25 cellular contexts compared by ENCODE assay signal in genomic region chr2:3194828-3195227, GRCh38.
DNase-seq lines count a peak whose midpoint lies in the region; ATAC-seq and TF ChIP-seq lines count a peak whose summit lies in the region.
"Had no signal": no experiment of that assay in that cellular context is flagged by ENCODE, and none has a peak within 500 bp of the region (broad histone marks: within the 10 kb centered on the region; RNA-seq: fewer than 3 reads in every experiment).

No MANE protein-coding gene starts in this region.

- H3K79me2 ChIP-seq in H9 (ENCODE audit: insufficient read depth, low read length): no peaks in the 10 kb centered on the region

- no peak overlapping the region for H2BK15ac ChIP-seq in H9 (ENCODE audit: low read depth, low read length)
- no peak overlapping the region for H2BK15ac ChIP-seq in mesenchymal stem cell (ENCODE audit: low read depth, poor library complexity, severe bottlenecking)

- no peak overlapping the region for H2BK20ac ChIP-seq in H9 (ENCODE audit: low read depth, low read length, poor library complexity, severe bottlenecking)

- peaks cover 26 to 27% of the 10 kb centered on the region in 2 experiments for H3K4me1 Mint-ChIP-seq in H9

- in situ Hi-C loops in Panc1 (cut with HindIII; ENCODE audit: low pct_unique_long_range_greater_than_20kb, low sequenced_read_pairs): no loop called here

- H4K8ac ChIP-seq in H9 (replicated peaks; ENCODE audit: insufficient read length, low read depth, low read length) (no peak overlapping the region), mesenchymal stem cell (ENCODE audit: low read length) (no peak overlapping the region)

- H3K23ac ChIP-seq in H9 (ENCODE audit: insufficient read length, low read depth, low read length) (no peak overlapping the region), mesenchymal stem cell (ENCODE audit: low read length in 2 of 2) (no peak overlapping the region)

- POLR2A ChIA-PET in Panc1 (lab: Charles Lee): no interaction called here

- H2BK120ac ChIP-seq in H9 (ENCODE audit: low read depth, low read length, poor library complexity, severe bottlenecking) (no peak overlapping the region), mesenchymal stem cell (ENCODE audit: low read depth, low read length) (no peak overlapping the region)

- H3K4ac ChIP-seq in H9 (ENCODE audit: low read depth, low read length) (no peak overlapping the region), mesenchymal stem cell (ENCODE audit: low read depth in 1 of 2, low read length in 2 of 2) (no peak overlapping the region)

- DNase-seq in H9: no peak
- no peak for DNase-seq in Panc1 (ENCODE audit: low read depth, low spot score)
- DNase-seq in mesenchymal stem cell: no peak
- peak; percentile 38 for DNase-seq in spleen
- no peak for DNase-seq in activated naive CD4-positive, alpha-beta T cell (lab: John Stamatoyannopoulos, UW)
- DNase-seq in left colon: no peak
- DNase-seq: Calu3, DMS79 treated with DMSO at 0.1 percent for 48 hours, GF-D8, HFFc6, MM.1S, NCI-H1417 treated with DMSO at 0.1 percent for 48 hours, NCI-H2081, NCI-H2171, NCI-H226, NCI-H510A, NCI-H69, SIG-M5 had no signal

- H3K27ac ChIP-seq in H9 (ENCODE audit: insufficient read length, low read depth, low read length) (no peak overlapping the region), Panc1 (ENCODE audit: low read length) (no peak overlapping the region), mesenchymal stem cell (ENCODE audit: low read length, poor library complexity, severe bottlenecking) (no peak overlapping the region), spleen (no peak overlapping the region)
- H3K27ac ChIP-seq: KMS-11, Peyer's patch, SK-N-MC had no signal

- H3K14ac ChIP-seq in H9 (ENCODE audit: insufficient read depth, low read length): no peak overlapping the region; the same call in 1 of the 2 replicates
- peak overlapping the region in 1 of 2 experiments; percentile 53 for H3K14ac ChIP-seq in mesenchymal stem cell (ENCODE audit: low read length in 2 of 2)

- no peaks in the 10 kb centered on the region for H3K23me2 ChIP-seq in H9 (ENCODE audit: insufficient read length, low read depth, low read length, poor library complexity, severe bottlenecking)

- BruUV-seq in Panc1 (replicated peaks; lab: Mats Ljungman, UMichigan): TSS peak; percentile 65

- peaks cover 18 to 42% (median 32%) of the 10 kb centered on the region in 3 experiments for H3K36me3 Mint-ChIP-seq in H9 (ENCODE audit: insufficient read depth in 1 of 3, low read depth in 3 of 3)

- H3K18ac ChIP-seq in H9 (ENCODE audit: insufficient read length, low read depth, low read length): no peak overlapping the region
- no peak overlapping the region for H3K18ac ChIP-seq in mesenchymal stem cell (ENCODE audit: low read depth in 1 of 2, low read length in 2 of 2)

- H2AFZ ChIP-seq in H9 (ENCODE audit: low read length) (no peak overlapping the region), mesenchymal stem cell (ENCODE audit: low read depth, low read length) (no peak overlapping the region)
- H2AFZ ChIP-seq: GM23338 had no signal

- WGBS in H9 (ENCODE audit: extremely low coverage, insufficient read length, low lambda C conversion rate): no CpG with 5 or more reads among the region's 11 CpGs
- over 99% methylated on average over 11 of the region's 11 CpGs for WGBS in mesenchymal stem cell
- WGBS in spleen, 5 donors: 93 to 99% (median 98%) methylated on average over 10 to 11 of the region's 11 CpGs

- ATAC-seq in Panc1 (no peak), GM18498 (IDR thresholded peaks at IDR 0.05; ENCODE audit: unreplicated experiment) (no peak), left colon (no peak)
- ATAC-seq: GM23338 had no signal

- H4K91ac ChIP-seq in H9 (ENCODE audit: insufficient read length, low read depth, low read length): no peak overlapping the region
- peak overlapping the region; percentile 52 for H4K91ac ChIP-seq in mesenchymal stem cell (ENCODE audit: low read length)

- H3K9ac ChIP-seq in H9 (ENCODE audit: extremely low read depth, insufficient read length, low read length): no peak overlapping the region
- H3K9ac ChIP-seq in mesenchymal stem cell (ENCODE audit: low read length): no peak overlapping the region
- H3K9ac ChIP-seq: KMS-11 had no signal

- intact Hi-C loops in Panc1 (cut with micrococcal nuclease; ENCODE audit: unreplicated experiment) (no loop called here), spleen (cut with DNase I; ENCODE audit: low total_unique reads) (loop anchor here (10.0 kb wide), 1 partner anchor 110 kb away; no protein-coding TSS in a partner anchor), left colon (cut with DNase I, micrococcal nuclease) (no loop called here)

- H4K20me1 ChIP-seq in H9 (ENCODE audit: control insufficient read depth, insufficient read depth, insufficient read length): no peaks in the 10 kb centered on the region

- no peak overlapping the region for H3K27ac Mint-ChIP-seq in H9
- H3K27ac Mint-ChIP-seq: GM23338, HFFc6, IgD-negative memory B cell had no signal

- no peak overlapping the region for H2AK5ac ChIP-seq in H9 (ENCODE audit: insufficient read length, low read length)
- no peak overlapping the region for H2AK5ac ChIP-seq in mesenchymal stem cell (ENCODE audit: low read length, severe bottlenecking)

- CTCF ChIA-PET in Panc1 (lab: Charles Lee): no interaction called here

- H4K5ac ChIP-seq in H9 (ENCODE audit: insufficient read length, low read depth, low read length): peak overlapping the region; percentile 91

- H3T11ph ChIP-seq in H9 (ENCODE audit: low read length): no peak overlapping the region

- no peak for TF ChIP-seq POLR2A in spleen (IDR thresholded peaks at IDR 0.05)

- H3K4me3 Mint-ChIP-seq in H9: no peak overlapping the region
- H3K4me3 Mint-ChIP-seq: GM23338, HFFc6, IgD-negative memory B cell had no signal

- H3K4me3 ChIP-seq in Panc1 (ENCODE audit: low read depth in 2 of 2, low read length in 2 of 2) (no peak overlapping the region), mesenchymal stem cell (ENCODE audit: insufficient read depth in 1 of 2, low read depth in 1 of 2, low read length in 2 of 2) (no peak overlapping the region), spleen (no peak overlapping the region)
- H3K4me3 ChIP-seq: GM23338, HAP-1, Peyer's patch, SK-N-MC had no signal

- no peaks in the 10 kb centered on the region for H3K27me3 Mint-ChIP-seq in H9 (ENCODE audit: low read depth)
- H3K27me3 Mint-ChIP-seq: IgD-negative memory B cell had no signal

- H3K36me3 ChIP-seq in Panc1 (ENCODE audit: control insufficient read depth, insufficient read depth, low read length) (0 out of 2 replicates have a peak, but pooled peaks cover 2% of the 10 kb centered on the region), mesenchymal stem cell (ENCODE audit: control insufficient read depth in 1 of 2, insufficient read depth in 2 of 2, low read depth in 1 of 2, low read length in 2 of 2) (peaks cover 44 to 58% of the 10 kb centered on the region in 2 experiments), spleen (peaks cover 0 to 78% (median 37%) of the 10 kb centered on the region in 6 donors)
- H3K36me3 ChIP-seq: HAP-1 had no signal

- TF ChIP-seq CTCF in H9 (conservative IDR thresholded peaks at IDR 0.05) (no peak), Panc1 (IDR thresholded peaks at IDR 0.05) (no peak), spleen (IDR thresholded peaks at IDR 0.05 in 8 of 11, conservative IDR thresholded peaks at IDR 0.05 in 3 of 11) (no peak)

- H3K9me3 ChIP-seq in H9 (ENCODE audit: control insufficient read depth, low read depth, low read length): no peaks in the 10 kb centered on the region
- H3K9me3 ChIP-seq in Panc1 (ENCODE audit: control insufficient read depth, insufficient read depth, low read depth, low read length): no peaks in the 10 kb centered on the region
- H3K9me3 ChIP-seq in mesenchymal stem cell (ENCODE audit: control insufficient read depth, low read length): no peaks in the 10 kb centered on the region
- H3K9me3 ChIP-seq in spleen: no peaks in the 10 kb centered on the region
- H3K9me3 ChIP-seq: HAP-1, Peyer's patch had no signal

- H3K79me1 ChIP-seq in H9 (ENCODE audit: insufficient read depth, low read depth, low read length, poor library complexity, severe bottlenecking) (no peaks in the 10 kb centered on the region), mesenchymal stem cell (replicated peaks; ENCODE audit: low read length, poor library complexity, severe bottlenecking) (peaks cover 8% of the 10 kb centered on the region)

- no peak overlapping the region for H3K56ac ChIP-seq in H9 (ENCODE audit: insufficient read length, low read depth, low read length)

- no peak overlapping the region for H2BK12ac ChIP-seq in H9 (ENCODE audit: insufficient read length, low read depth, low read length)
- no peak overlapping the region for H2BK12ac ChIP-seq in mesenchymal stem cell (ENCODE audit: low read length in 2 of 2)

- no peaks in the 10 kb centered on the region for H3K4me1 ChIP-seq in H9 (ENCODE audit: insufficient read depth, low read length)
- no peaks in the 10 kb centered on the region for H3K4me1 ChIP-seq in Panc1 (ENCODE audit: control insufficient read depth, insufficient read depth, low read length)
- H3K4me1 ChIP-seq in mesenchymal stem cell (ENCODE audit: control insufficient read depth, insufficient read depth, low read depth, low read length): peaks cover 9% of the 10 kb centered on the region
- H3K4me1 ChIP-seq in spleen: peaks cover 0 to 9% (median 2%) of the 10 kb centered on the region in 6 donors
- H3K4me1 ChIP-seq: HAP-1, Peyer's patch had no signal

- no peaks in the 10 kb centered on the region for H3K27me3 ChIP-seq in H9 (ENCODE audit: insufficient read depth, low read length)
- no peaks in the 10 kb centered on the region for H3K27me3 ChIP-seq in Panc1 (ENCODE audit: control insufficient read depth, insufficient read depth, low read length)
- H3K27me3 ChIP-seq in mesenchymal stem cell (ENCODE audit: control insufficient read depth in 1 of 2, insufficient read depth in 1 of 2, low read length in 2 of 2): no peaks in the 10 kb centered on the region
- H3K27me3 ChIP-seq in spleen (replicated peaks in 1 of 7): no peaks in the 10 kb centered on the region
- H3K27me3 ChIP-seq: Peyer's patch had no signal

- H3K4me2 ChIP-seq in H9 (ENCODE audit: insufficient read depth, insufficient read length, low read length) (no peak overlapping the region), mesenchymal stem cell (ENCODE audit: low read length, poor library complexity, severe bottlenecking) (no peak overlapping the region)
- H3K4me2 ChIP-seq: GM23338, KMS-11 had no signal

- H3K9me3 Mint-ChIP-seq in H9: peaks cover 13% of the 10 kb centered on the region in 2 experiments
- H3K9me3 Mint-ChIP-seq: HFFc6, IgD-negative memory B cell had no signal

- no peak overlapping the region for H2BK5ac ChIP-seq in H9 (ENCODE audit: insufficient read length, low read length)
- no peak overlapping the region for H2BK5ac ChIP-seq in mesenchymal stem cell (ENCODE audit: low read depth, low read length, poor library complexity, severe bottlenecking)
